In genomic region chr9:93059097-93059959, GRCh38 we compare ENCODE assay signal across 8 cellular contexts. TPM values are rescaled to one million over a fixed set of nuclear protein-coding genes. Genes with fewer than 3 reads are reported as not detected.
DNase-seq lines count a peak whose midpoint lies in the region; ATAC-seq, FAIRE-seq and TF ChIP-seq lines count a peak whose summit lies in the region.

No MANE protein-coding gene starts in this region.

- no peaks in the 10 kb centered on the region for H3K27me3 Mint-ChIP-seq in activated T-helper 1 cell treated with anti-CD3 and anti-CD28 coated beads, Interleukin-12 subunit alpha, Interleukin-12 subunit beta, Interleukin-2, Interleukin-4 antibody, amounts not matched to agents 30 ng/mL and 10 ng/mL and 1 ng/mL, durations not matched to agents 14 hours and 24 hours and 36 hours (ENCODE audit: insufficient read depth)
- H3K27me3 Mint-ChIP-seq in immature natural killer cell (ENCODE audit: low read depth in 3 of 3) = peaks cover 22 to 26% (median 23%) of the 10 kb centered on the region in 3 donors

- ATAC-seq in HG03521 (IDR thresholded peaks at IDR 0.05; ENCODE audit: unreplicated experiment) = peak; percentile 17
- ATAC-seq in GM18505 (IDR thresholded peaks at IDR 0.05; ENCODE audit: unreplicated experiment) = no peak

- FAIRE-seq in GM12892 (lab: Jason Lieb, UNC) = peak; percentile 70

- H3K4me1 Mint-ChIP-seq in activated T-helper 1 cell treated with anti-CD3 and anti-CD28 coated beads, Interleukin-12 subunit alpha, Interleukin-12 subunit beta, Interleukin-2, Interleukin-4 antibody, amounts not matched to agents 30 ng/mL and 10 ng/mL and 1 ng/mL, durations not matched to agents 14 hours and 24 hours and 36 hours (ENCODE audit: low read depth) = peaks cover 59% of the 10 kb centered on the region
- H3K4me1 Mint-ChIP-seq in immature natural killer cell = peaks cover 60 to 66% of the 10 kb centered on the region in 2 donors

- TF ChIP-seq CTCF in suprapubic skin (IDR thresholded peaks at IDR 0.05) = no peak

- no peaks in the 10 kb centered on the region for H3K27me3 ChIP-seq in suprapubic skin

- intact Hi-C loops in activated T-helper 1 cell treated with anti-CD3 and anti-CD28 coated beads, Interleukin-12 subunit alpha, Interleukin-12 subunit beta, Interleukin-2, Interleukin-4 antibody, amounts not matched to agents 30 ng/mL and 10 ng/mL and 1 ng/mL, durations not matched to agents 14 hours and 24 hours and 36 hours (cut with micrococcal nuclease) = loop anchor here (2.0 kb wide), 2 partner anchors 93 to 295 kb away; partner anchors contain the start of gene BICD2

- no peaks in the 10 kb centered on the region for H3K9me3 ChIP-seq in suprapubic skin

- H3K4me3 ChIP-seq in suprapubic skin = peak overlapping the region; percentile 59

- H3K4me1 ChIP-seq in suprapubic skin = peaks cover 21% of the 10 kb centered on the region

- peak overlapping the region; percentile 91 for H3K4me3 Mint-ChIP-seq in activated T-helper 1 cell treated with anti-CD3 and anti-CD28 coated beads, Interleukin-12 subunit alpha, Interleukin-12 subunit beta, Interleukin-2, Interleukin-4 antibody, amounts not matched to agents 30 ng/mL and 10 ng/mL and 1 ng/mL, durations not matched to agents 14 hours and 24 hours and 36 hours
- peak overlapping the region; percentile 82 to 91 (median 86) for H3K4me3 Mint-ChIP-seq in immature natural killer cell

- H3K36me3 Mint-ChIP-seq in activated T-helper 1 cell treated with anti-CD3 and anti-CD28 coated beads, Interleukin-12 subunit alpha, Interleukin-12 subunit beta, Interleukin-2, Interleukin-4 antibody, amounts not matched to agents 30 ng/mL and 10 ng/mL and 1 ng/mL, durations not matched to agents 14 hours and 24 hours and 36 hours (ENCODE audit: low read depth) = peaks cover 8% of the 10 kb centered on the region
- no peaks in the 10 kb centered on the region for H3K36me3 Mint-ChIP-seq in immature natural killer cell

- peak overlapping the region; percentile 94 for H3K27ac Mint-ChIP-seq in activated T-helper 1 cell treated with anti-CD3 and anti-CD28 coated beads, Interleukin-12 subunit alpha, Interleukin-12 subunit beta, Interleukin-2, Interleukin-4 antibody, amounts not matched to agents 30 ng/mL and 10 ng/mL and 1 ng/mL, durations not matched to agents 14 hours and 24 hours and 36 hours
- peak overlapping the region in 5 of 6 donors; percentile 39 to 91 (median 82) for H3K27ac Mint-ChIP-seq in immature natural killer cell

- no peaks in the 10 kb centered on the region for H3K36me3 ChIP-seq in suprapubic skin

- no peak for DNase-seq in GM12892 (ENCODE audit: insufficient read length)
- DNase-seq in activated T-helper 1 cell treated with anti-CD3 and anti-CD28 coated beads, Interleukin-12 subunit alpha, Interleukin-12 subunit beta, Interleukin-2, Interleukin-4 antibody, amounts not matched to agents 30 ng/mL and 10 ng/mL and 1 ng/mL, durations not matched to agents 14 hours and 24 hours and 36 hours (ENCODE audit: low spot score) = no peak
- peak; percentile 35 to 37 (median 36) for DNase-seq in immature natural killer cell
- DNase-seq in suprapubic skin (ENCODE audit: low spot score in 2 of 2) = no peak
- no peak for DNase-seq in AG20443 (ENCODE audit: low spot score)
- no peak for DNase-seq in D341Med (ENCODE audit: low spot score)

- no peaks in the 10 kb centered on the region for H3K9me3 Mint-ChIP-seq in activated T-helper 1 cell treated with anti-CD3 and anti-CD28 coated beads, Interleukin-12 subunit alpha, Interleukin-12 subunit beta, Interleukin-2, Interleukin-4 antibody, amounts not matched to agents 30 ng/mL and 10 ng/mL and 1 ng/mL, durations not matched to agents 14 hours and 24 hours and 36 hours
- no peaks in the 10 kb centered on the region for H3K9me3 Mint-ChIP-seq in immature natural killer cell

- TF ChIP-seq POLR2A in GM12892 (IDR thresholded peaks at IDR 0.05; ENCODE audit: low read depth, low read length) (no peak), suprapubic skin (IDR thresholded peaks at IDR 0.05) (no peak), GM18505 (IDR thresholded peaks at IDR 0.05; ENCODE audit: borderline replicate concordance, extremely low read depth, insufficient read depth, insufficient read length) (no peak)

- H3K27ac ChIP-seq in suprapubic skin = no peak overlapping the region

- WGBS in suprapubic skin = 81% methylated on average over 23 of the region's 46 CpGs

- no peak for TF ChIP-seq EP300 in suprapubic skin (IDR thresholded peaks at IDR 0.05)

RNA-seq across cellular contexts. Expression of gene SUSD3, which starts 0.8 kb away (rescaled TPM):
- polyA plus RNA-seq in GM12892 (2012; ENCODE audit: missing spikeins) = 17.7 TPM
- 31.7 and 33.2 TPM in 2 replicates for total RNA-seq in activated T-helper 1 cell treated with anti-CD3 and anti-CD28 coated beads, Interleukin-12 subunit alpha, Interleukin-12 subunit beta, Interleukin-2, Interleukin-4 antibody, amounts not matched to agents 30 ng/mL and 10 ng/mL and 1 ng/mL, durations not matched to agents 14 hours and 24 hours and 36 hours
- polyA plus RNA-seq in immature natural killer cell = 1 to 10 TPM in 2 of 3 donors, not detected in 1; 3.5 to 5.2 TPM
- total RNA-seq in suprapubic skin = 1 to 10 TPM; 2.8 to 6.4 (median 5.1) TPM

RNA-seq across cellular contexts. Expression of gene CARD19, which starts 36.7 kb away (rescaled TPM):
- 5.3 TPM for polyA plus RNA-seq in GM12892 (2012; ENCODE audit: missing spikeins)
- total RNA-seq in activated T-helper 1 cell treated with anti-CD3 and anti-CD28 coated beads, Interleukin-12 subunit alpha, Interleukin-12 subunit beta, Interleukin-2, Interleukin-4 antibody, amounts not matched to agents 30 ng/mL and 10 ng/mL and 1 ng/mL, durations not matched to agents 14 hours and 24 hours and 36 hours = 40.5 and 41.7 TPM in 2 replicates
- 100 to 1,000 TPM in 1 of 3 donors, 10 to 100 TPM in 2; 55.1 to 105 (median 78.8) TPM for polyA plus RNA-seq in immature natural killer cell
- 10 to 100 TPM; 43.2 to 63.6 (median 54.3) TPM for total RNA-seq in suprapubic skin

Comparison
In these comparisons a context has a peak if more than half of its experiments do, and no peak if none do; other contexts are left out.
1. DNase-seq: peak in immature natural killer cell (3 of 3); none in GM12892 (single experiment), activated T-helper 1 cell treated with anti-CD3 and anti-CD28 coated beads, Interleukin-12 subunit alpha, Interleukin-12 subunit beta, Interleukin-2, Interleukin-4 antibody, amounts not matched to agents 30 ng/mL and 10 ng/mL and 1 ng/mL, durations not matched to agents 14 hours and 24 hours and 36 hours (single experiment), suprapubic skin (0 of 2), AG20443 (single experiment) and D341Med (single experiment).